ENCODE assay signal across 14 cellular contexts in the genomic region with DNA sequence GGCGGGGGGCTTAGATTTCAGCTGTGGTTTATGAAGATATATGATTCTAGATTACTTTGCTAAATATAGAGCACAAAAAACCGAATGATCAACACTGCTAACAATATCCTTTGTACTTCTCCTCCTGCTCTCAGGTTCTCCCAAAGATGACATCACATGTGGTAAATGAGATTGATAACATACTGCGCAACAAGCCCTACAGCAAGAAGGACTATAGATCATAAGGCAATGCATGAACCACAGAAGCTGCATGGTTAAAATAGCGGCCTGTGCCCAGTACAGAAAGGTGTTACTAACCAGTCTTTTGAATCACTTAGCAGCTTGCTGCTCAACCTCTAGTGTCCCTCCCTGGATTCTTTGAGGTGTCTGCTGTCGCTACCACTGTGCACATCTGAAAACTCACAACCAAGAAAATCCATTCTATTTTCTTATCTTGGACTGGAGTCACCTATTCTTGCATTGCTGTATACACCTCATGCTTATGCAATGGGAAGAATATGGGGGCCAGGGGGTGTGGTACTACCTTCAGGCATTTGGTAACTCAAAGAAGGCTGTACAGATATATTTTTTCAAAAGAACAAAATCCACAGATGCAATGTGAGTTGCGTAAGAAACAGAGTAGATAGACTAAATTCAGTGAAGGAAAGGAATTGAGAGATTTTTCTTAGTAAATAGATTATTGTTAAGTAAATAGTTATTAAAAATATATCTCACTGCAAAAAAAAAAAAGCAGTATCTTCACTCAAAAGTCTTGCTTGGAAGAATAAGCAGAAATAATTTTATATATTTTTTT. TPM values are rescaled to one million over a fixed set of nuclear protein-coding genes. Genes with fewer than 3 reads are reported as not detected.
A peak's percentile ranks its signal among the peaks of the same experiment; 100 is the strongest.
DNase-seq lines count a peak whose midpoint lies in the region; ATAC-seq and TF ChIP-seq lines count a peak whose summit lies in the region.
"Had no signal": no experiment of that assay in that cellular context is flagged by ENCODE, and none has a peak within 500 bp of the region (broad histone marks: within the 10 kb centered on the region; RNA-seq: fewer than 3 reads in every experiment).

No MANE protein-coding gene starts in this region.

- H3K36me3 ChIP-seq in rectal smooth muscle tissue (ENCODE audit: control insufficient read depth, insufficient read depth, low read length) (no peaks in the 10 kb centered on the region), aorta (ENCODE audit: control insufficient read depth in 1 of 2, insufficient read depth in 2 of 2, low read length in 1 of 2) (peaks cover 0 to 6% of the 10 kb centered on the region in 2 donors)

- H3K9ac ChIP-seq in rectal smooth muscle tissue (ENCODE audit: low read length) = no peak overlapping the region

- whole genome bisulfite sequencing in aorta, 2 donors = 90% methylated on average over 6 of the region's 6 CpGs

- no peak for TF ChIP-seq CTCF in choroid plexus epithelial cell (conservative IDR thresholded peaks at IDR 0.05; ENCODE audit: low read depth, low read length)

- no peak overlapping the region for H3K4me3 ChIP-seq in choroid plexus epithelial cell (ENCODE audit: low read depth, low read length)
- no peak overlapping the region for H3K4me3 ChIP-seq in rectal smooth muscle tissue (ENCODE audit: low read length)
- H3K4me3 ChIP-seq in aorta (ENCODE audit: low read length in 2 of 2) = no peak overlapping the region

- H3K27ac ChIP-seq in rectal smooth muscle tissue (ENCODE audit: low read depth, low read length) = peak overlapping the region; percentile 38
- H3K27ac ChIP-seq in aorta (ENCODE audit: low read depth in 1 of 2, low read length in 2 of 2) = no peak overlapping the region

- no peak for ATAC-seq in aorta (ENCODE audit: low FRiP score)
- ATAC-seq in HG03280 (IDR thresholded peaks at IDR 0.05; ENCODE audit: unreplicated experiment) = no peak

- H3K4me1 ChIP-seq in rectal smooth muscle tissue (ENCODE audit: control insufficient read depth, insufficient read depth, low read length) (peaks cover 29% of the 10 kb centered on the region), aorta (ENCODE audit: control insufficient read depth in 1 of 2, insufficient read depth in 2 of 2, low read length in 2 of 2) (peaks cover 0 to 1% of the 10 kb centered on the region in 2 donors)

- DNase-seq in H4 (ENCODE audit: low spot score) (peak; percentile 19), MV-4-11 (lab: John Stamatoyannopoulos, UW) (peak; percentile 52), choroid plexus epithelial cell (ENCODE audit: low read depth) (peak; percentile 44), aorta (no peak)
- DNase-seq in stimulated activated CD4-positive, alpha-beta T cell treated with anti-CD3 and anti-CD28 coated beads, Interleukin-12 subunit alpha, Interleukin-12 subunit beta, amount 100 ng/mL, for 4 hours = no peak
- DNase-seq: activated CD4-positive, CD25-positive, alpha-beta regulatory T cell; activated CD8-positive, alpha-beta memory T cell treated with anti-CD3 and anti-CD28 coated beads for 24 hours; cortex of kidney; erythroblast; NCI-H1105; NCI-H774; T-helper 2 cell had no signal

- intact Hi-C loops in aorta (cut with DNase I) = loop anchor here in 1 of 2 donors (5.0 to 10.0 kb wide), 2 partner anchors 492 to 546 kb away; no protein-coding TSS in a partner anchor

- H3K9me3 ChIP-seq in aorta (ENCODE audit: control insufficient read depth, low read length) = no peaks in the 10 kb centered on the region

- no peaks in the 10 kb centered on the region for H3K27me3 ChIP-seq in rectal smooth muscle tissue (ENCODE audit: control insufficient read depth, insufficient read depth, low read length)
- H3K27me3 ChIP-seq in aorta (ENCODE audit: control insufficient read depth in 1 of 2, insufficient read depth in 2 of 2, low read length in 1 of 2) = no peaks in the 10 kb centered on the region

RNA-seq across cellular contexts. Expression of a gene that starts 18.2 kb away (rescaled TPM):
- total RNA-seq in H4 (2014; rRNA removed; shearing (Covaris generic)) = 185 and 215 TPM in 2 replicates
- total RNA-seq in aorta = 100 to 1,000 TPM; 120 to 135 TPM
- polyA plus RNA-seq in aorta = 100 to 1,000 TPM in 1 of 2 donors, 10 to 100 TPM in 1; 69.3 to 105 TPM

Comparison
In these comparisons a context has a peak if more than half of its experiments do, and no peak if none do; other contexts are left out.
1. DNase-seq: peak in H4 (single experiment), MV-4-11 (single experiment) and choroid plexus epithelial cell (single experiment); none in stimulated activated CD4-positive, alpha-beta T cell treated with anti-CD3 and anti-CD28 coated beads, Interleukin-12 subunit alpha, Interleukin-12 subunit beta, amount 100 ng/mL, for 4 hours (single experiment) and aorta (0 of 2).